Comparison of ENCODE assay signal across 9 cellular contexts in the genomic region with DNA sequence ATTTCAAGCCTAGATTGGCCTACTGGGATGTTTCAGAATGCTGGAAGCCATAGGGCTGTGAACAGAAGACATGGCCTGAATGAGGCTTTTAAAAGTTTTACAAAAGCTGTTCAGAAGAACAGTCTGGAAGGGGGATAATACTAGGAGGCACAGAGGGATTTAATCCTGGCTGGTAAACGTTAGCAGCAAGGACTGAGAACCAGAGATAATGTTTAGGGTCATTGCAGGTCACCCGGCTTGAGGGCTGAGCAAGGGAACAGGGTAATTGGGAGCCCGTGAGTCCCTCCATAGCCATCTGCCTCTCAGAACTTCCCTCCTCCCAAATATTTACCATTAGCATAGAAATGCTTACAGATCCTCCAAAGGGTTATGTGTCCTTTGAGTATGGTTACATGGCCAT.
"Had no signal": no experiment of that assay in that cellular context is flagged by ENCODE, and none has a peak within 500 bp of the region (broad histone marks: within the 10 kb centered on the region; RNA-seq: fewer than 3 reads in every experiment).

No MANE protein-coding gene starts in this region.

- H3K4me1 ChIP-seq: HAP-1 had no signal

- FAIRE-seq: HepG2 had no signal

- H3K36me3 ChIP-seq: HAP-1 had no signal

- H3K27ac ChIP-seq: GM23248, HL-60 had no signal

- H3K9ac ChIP-seq: GM23248 had no signal

- DNase-seq: GM23248, GOT3, H7, HFFc6, KG1 had no signal

- H2AFZ ChIP-seq: GM23248 had no signal

- H3K9me3 ChIP-seq: HAP-1 had no signal

- H3K4me3 ChIP-seq: GM23248, HAP-1 had no signal

- ATAC-seq: HCT116, HepG2 had no signal
